In the genomic region with DNA sequence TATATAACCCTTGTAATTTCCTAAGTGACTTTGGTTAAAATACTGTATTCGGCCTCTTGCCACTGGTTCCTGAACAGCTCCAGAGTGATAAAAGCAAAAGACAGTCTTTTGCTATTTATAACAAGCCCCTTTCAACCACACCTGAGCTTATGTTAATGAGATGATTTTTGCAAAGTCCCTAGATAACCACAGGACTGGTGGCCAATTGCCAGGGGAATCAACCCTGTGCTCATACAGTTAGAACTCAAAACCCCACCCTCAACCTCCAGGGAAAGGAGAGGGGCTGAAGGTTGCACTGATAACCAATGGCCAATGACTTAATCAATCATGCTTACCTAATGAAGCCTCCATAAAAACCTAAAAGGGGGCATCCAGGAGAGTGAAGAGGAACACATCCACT, we compare ENCODE assay signal across 10 cellular contexts.
DNase-seq lines count a peak whose midpoint lies in the region; ATAC-seq and TF ChIP-seq lines count a peak whose summit lies in the region.
"Had no signal": no experiment of that assay in that cellular context is flagged by ENCODE, and none has a peak within 500 bp of the region (broad histone marks: within the 10 kb centered on the region; RNA-seq: fewer than 3 reads in every experiment).

No MANE protein-coding gene starts in this region.

- 92 to 100% methylated on average over 1 of the region's 1 CpG for WGBS in body of pancreas, 2 donors
- 97 to 100% methylated on average over 1 of the region's 1 CpG for WGBS in aorta, 2 donors

- TF ChIP-seq CTCF in body of pancreas (IDR thresholded peaks at IDR 0.05) = no peak

- H3K4me3 Mint-ChIP-seq in activated T-cell treated with anti-CD3 and anti-CD28 coated beads, Interleukin-2, amount 50 U/mL, for 24 hours = no peak overlapping the region
- peak overlapping the region; percentile 69 to 71 for H3K4me3 Mint-ChIP-seq in stimulated activated naive B cell treated with anti-CD40 and anti-IgM and Interleukin-4, amounts not matched to agents 10 μg/mL and 1 μg/mL and 100 μg/mL, for 72 hours

- peak overlapping the region; percentile 74 for H3K27ac Mint-ChIP-seq in activated T-cell treated with anti-CD3 and anti-CD28 coated beads, Interleukin-2, amount 50 U/mL, for 24 hours
- peak overlapping the region; percentile 80 for H3K27ac Mint-ChIP-seq in stimulated activated naive B cell treated with anti-CD40 and anti-IgM and Interleukin-4, amounts not matched to agents 10 μg/mL and 1 μg/mL and 100 μg/mL, for 72 hours

- intact Hi-C loops in body of pancreas (cut with DNase I) = no loop called here
- intact Hi-C loops in aorta (cut with DNase I) = no loop called here

- H3K4me1 Mint-ChIP-seq in activated T-cell treated with anti-CD3 and anti-CD28 coated beads, Interleukin-2, amount 50 U/mL, for 24 hours (ENCODE audit: low read depth) = peaks cover 68% of the 10 kb centered on the region
- peaks cover 47 to 67% of the 10 kb centered on the region in 2 donors for H3K4me1 Mint-ChIP-seq in stimulated activated naive B cell treated with anti-CD40 and anti-IgM and Interleukin-4, amounts not matched to agents 10 μg/mL and 1 μg/mL and 100 μg/mL, for 72 hours

- H3K27ac ChIP-seq in body of pancreas (peak overlapping the region; percentile 48 to 82 (median 70)), aorta (ENCODE audit: low read depth in 1 of 2, low read length in 2 of 2) (no peak overlapping the region)

- H3K9me3 ChIP-seq in body of pancreas (no peaks in the 10 kb centered on the region), aorta (ENCODE audit: control insufficient read depth, low read length) (no peaks in the 10 kb centered on the region)

- no peaks in the 10 kb centered on the region for H3K27me3 Mint-ChIP-seq in activated T-cell treated with anti-CD3 and anti-CD28 coated beads, Interleukin-2, amount 50 U/mL, for 24 hours
- no peaks in the 10 kb centered on the region for H3K27me3 Mint-ChIP-seq in stimulated activated naive B cell treated with anti-CD40 and anti-IgM and Interleukin-4, amounts not matched to agents 10 μg/mL and 1 μg/mL and 100 μg/mL, for 72 hours

- peak; percentile 48 for ATAC-seq in HG03066 (IDR thresholded peaks at IDR 0.05; ENCODE audit: low read depth, unreplicated experiment)
- ATAC-seq in body of pancreas = no peak
- ATAC-seq in stimulated activated naive B cell treated with anti-CD40 and anti-IgM and Interleukin-4, amounts not matched to agents 10 μg/mL and 1 μg/mL and 100 μg/mL, for 72 hours (replicated peaks) = peak; percentile 91 to 94
- ATAC-seq in aorta (ENCODE audit: low FRiP score) = no peak

- no peak for TF ChIP-seq POLR2A in body of pancreas (IDR thresholded peaks at IDR 0.05)

- no peak overlapping the region for H3K4me3 ChIP-seq in body of pancreas
- no peak overlapping the region for H3K4me3 ChIP-seq in aorta (ENCODE audit: low read length in 2 of 2)

- H3K36me3 ChIP-seq in body of pancreas (replicated peaks in 1 of 2; ENCODE audit: insufficient read depth in 1 of 2, low read depth in 2 of 2) (no peaks in the 10 kb centered on the region), aorta (ENCODE audit: control insufficient read depth in 1 of 2, insufficient read depth in 2 of 2, low read length in 1 of 2) (no peaks in the 10 kb centered on the region)

- H3K36me3 Mint-ChIP-seq in activated T-cell treated with anti-CD3 and anti-CD28 coated beads, Interleukin-2, amount 50 U/mL, for 24 hours (ENCODE audit: low read depth) = peaks cover 6% of the 10 kb centered on the region
- peaks cover 2 to 7% of the 10 kb centered on the region in 2 donors for H3K36me3 Mint-ChIP-seq in stimulated activated naive B cell treated with anti-CD40 and anti-IgM and Interleukin-4, amounts not matched to agents 10 μg/mL and 1 μg/mL and 100 μg/mL, for 72 hours

- peaks cover 48% of the 10 kb centered on the region for H3K4me1 ChIP-seq in body of pancreas
- H3K4me1 ChIP-seq in aorta (ENCODE audit: control insufficient read depth in 1 of 2, insufficient read depth in 2 of 2, low read length in 2 of 2) = no peaks in the 10 kb centered on the region

- H3K9me3 Mint-ChIP-seq in activated T-cell treated with anti-CD3 and anti-CD28 coated beads, Interleukin-2, amount 50 U/mL, for 24 hours = no peaks in the 10 kb centered on the region
- no peaks in the 10 kb centered on the region for H3K9me3 Mint-ChIP-seq in stimulated activated naive B cell treated with anti-CD40 and anti-IgM and Interleukin-4, amounts not matched to agents 10 μg/mL and 1 μg/mL and 100 μg/mL, for 72 hours

- DNase-seq in activated T-cell treated with anti-CD3 and anti-CD28 coated beads, Interleukin-2, amount 50 U/mL, for 24 hours = no peak
- DNase-seq in activated T-cell treated with anti-CD3 and anti-CD28 coated beads, Interleukin-2, amount 50 U/mL, for 1 hour = no peak
- DNase-seq in body of pancreas (no peak), aorta (no peak), germinal center (ENCODE audit: low spot score) (no peak)
- DNase-seq in stimulated activated naive B cell treated with anti-CD40 and anti-IgM and Interleukin-4, amounts not matched to agents 10 μg/mL and 1 μg/mL and 100 μg/mL, for 72 hours = peak; percentile 68
- DNase-seq in stimulated activated CD8-positive, alpha-beta memory T cell treated with anti-CD3 and anti-CD28 coated beads, Interleukin-4, amount 100 ng/mL, for 48 hours = no peak
- DNase-seq: activated effector memory CD4-positive, alpha-beta T cell treated with anti-CD3 and anti-CD28 coated beads, Interleukin-2, amount 50 U/mL, for 16 hours; NCI-H1105 treated with DMSO at 0.1 percent for 48 hours had no signal

- H3K27me3 ChIP-seq in body of pancreas = no peaks in the 10 kb centered on the region
- H3K27me3 ChIP-seq in aorta (ENCODE audit: control insufficient read depth in 1 of 2, insufficient read depth in 2 of 2, low read length in 1 of 2) = no peaks in the 10 kb centered on the region

Comparison
In these comparisons a context has a peak if more than half of its experiments do, and no peak if none do; other contexts are left out.
1. ATAC-seq: peak in HG03066 (single experiment) and stimulated activated naive B cell treated with anti-CD40 and anti-IgM and Interleukin-4, amounts not matched to agents 10 μg/mL and 1 μg/mL and 100 μg/mL, for 72 hours (2 of 2); none in body of pancreas (single experiment) and aorta (single experiment).
2. H3K27ac ChIP-seq: peak in body of pancreas (4 of 4); none in aorta (0 of 2).